11 cellular contexts compared by ENCODE assay signal in the genomic region with DNA sequence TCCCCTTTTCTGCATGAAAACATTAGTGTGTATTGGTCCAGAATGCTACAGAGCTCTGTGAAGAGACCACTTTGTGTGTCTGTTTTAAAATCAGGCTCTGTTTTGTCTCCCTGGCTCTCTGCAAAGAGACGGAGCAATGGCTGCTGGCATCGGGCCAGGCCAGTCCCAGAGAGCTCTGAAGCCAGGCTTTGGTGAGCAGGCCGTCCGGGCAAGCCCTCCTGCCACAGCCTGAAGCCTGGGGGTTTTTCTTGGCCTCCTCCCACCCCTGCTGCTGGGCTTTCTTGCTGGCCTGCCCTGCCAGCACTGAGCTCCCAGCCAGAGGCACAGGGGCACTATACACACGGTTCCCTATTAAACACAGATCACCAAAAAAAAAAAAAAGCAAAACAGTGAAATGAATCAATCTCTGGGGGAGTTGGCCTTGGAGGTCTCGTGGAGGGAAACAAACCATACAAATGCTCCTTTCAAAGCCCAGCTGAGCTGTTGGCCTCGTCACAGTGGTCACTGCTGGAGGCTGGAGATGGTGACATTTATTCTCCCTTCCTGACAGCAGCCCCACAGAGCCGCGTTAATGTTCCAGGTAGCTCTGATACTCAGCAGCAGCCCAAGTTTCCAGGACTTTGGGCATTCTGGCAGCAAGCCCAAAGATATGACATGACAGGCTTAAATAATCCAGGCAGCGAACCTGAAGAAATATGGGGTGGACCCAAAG.
DNase-seq lines count a peak whose midpoint lies in the region; ATAC-seq and TF ChIP-seq lines count a peak whose summit lies in the region.
"Had no signal": no experiment of that assay in that cellular context is flagged by ENCODE, and none has a peak within 500 bp of the region (broad histone marks: within the 10 kb centered on the region; RNA-seq: fewer than 3 reads in every experiment).

No MANE protein-coding gene starts in this region.

- no peaks in the 10 kb centered on the region for H3K9me3 ChIP-seq in A673 (ENCODE audit: low read depth, low read length, poor library complexity, severe bottlenecking)
- H3K9me3 ChIP-seq in muscle layer of colon (ENCODE audit: low read length), result no peaks in the 10 kb centered on the region
- H3K9me3 ChIP-seq in endodermal cell (ENCODE audit: control insufficient read depth, low read length), result no peaks in the 10 kb centered on the region
- H3K9me3 ChIP-seq: lower lobe of right lung had no signal

- no peak overlapping the region for H3K27ac ChIP-seq in A673 (ENCODE audit: low read depth, low read length, poor library complexity, severe bottlenecking)
- peak overlapping the region; percentile 19 for H3K27ac ChIP-seq in muscle layer of colon (ENCODE audit: low read depth, low read length)
- H3K27ac ChIP-seq in endodermal cell (ENCODE audit: low read depth, low read length), result no peak overlapping the region
- H3K27ac ChIP-seq: lower lobe of right lung had no signal

- H3K27me3 Mint-ChIP-seq in endodermal cell (ENCODE audit: insufficient read depth) (no peaks in the 10 kb centered on the region), WTC11 (ENCODE audit: low read depth) (no peaks in the 10 kb centered on the region)
- H3K27me3 Mint-ChIP-seq: activated naive CD8-positive, alpha-beta T cell; stimulated activated naive B cell treated with anti-CD40 and anti-IgM and Interleukin-4, amounts not matched to agents 10 μg/mL and 1 μg/mL and 100 μg/mL, for 72 hours had no signal

- TF ChIP-seq CTCF in A673 (conservative IDR thresholded peaks at IDR 0.05; ENCODE audit: low read depth, low read length) (no peak), endodermal cell (conservative IDR thresholded peaks at IDR 0.05) (no peak), WTC11 (IDR thresholded peaks at IDR 0.05) (no peak), omental fat pad (IDR thresholded peaks at IDR 0.05) (no peak)

- H3K4me1 ChIP-seq in A673 (ENCODE audit: insufficient read depth, low read length, poor library complexity, severe bottlenecking) (no peaks in the 10 kb centered on the region), muscle layer of colon (ENCODE audit: insufficient read depth, low read length) (peaks cover 28% of the 10 kb centered on the region), endodermal cell (ENCODE audit: control insufficient read depth, insufficient read depth, low read length) (no peaks in the 10 kb centered on the region)
- H3K4me1 ChIP-seq: lower lobe of right lung had no signal

- peak; percentile 22 for ATAC-seq in esophagus mucosa
- no peak for ATAC-seq in WTC11
- no peak for ATAC-seq in omental fat pad (ENCODE audit: low FRiP score)
- ATAC-seq: lower lobe of right lung; stimulated activated naive B cell treated with anti-CD40 and anti-IgM and Interleukin-4, amounts not matched to agents 10 μg/mL and 1 μg/mL and 100 μg/mL, for 72 hours had no signal

- no peak overlapping the region for H3K27ac Mint-ChIP-seq in endodermal cell
- no peak overlapping the region for H3K27ac Mint-ChIP-seq in WTC11
- H3K27ac Mint-ChIP-seq: activated naive CD8-positive, alpha-beta T cell; stimulated activated naive B cell treated with anti-CD40 and anti-IgM and Interleukin-4, amounts not matched to agents 10 μg/mL and 1 μg/mL and 100 μg/mL, for 72 hours had no signal

- CTCF ChIA-PET in A673 (lab: Charles Lee) (no interaction called here), WTC11 (lab: Charles Lee) (no interaction called here)

- no TSS peak for BruUV-seq in A673 (replicated peaks; lab: Mats Ljungman, UMichigan)

- WGBS in endodermal cell (ENCODE audit: insufficient coverage in 1 of 2, insufficient read length in 1 of 2), 2 experiments, result 74 to 87% methylated on average over 4 to 10 of the region's 10 CpGs

- DNase-seq in A673 (ENCODE audit: low spot score), result peak; percentile 12
- peak; percentile 9 to 87 for DNase-seq in NCI-H446 (lab: John Stamatoyannopoulos, UW)
- DNase-seq in endodermal cell, result no peak
- no peak for DNase-seq in WTC11 (ENCODE audit: low spot score)
- no peak for DNase-seq in omental fat pad (ENCODE audit: low spot score)
- no peak for DNase-seq in HCEC 1CT
- DNase-seq: lower lobe of right lung; stimulated activated naive B cell treated with anti-CD40 and anti-IgM and Interleukin-4, amounts not matched to agents 10 μg/mL and 1 μg/mL and 100 μg/mL, for 72 hours had no signal

- POLR2A ChIA-PET in A673 (lab: Charles Lee; ENCODE audit: low non-redundant PET) (no interaction called here), WTC11 (lab: Charles Lee) (no interaction called here)

- no peak overlapping the region for H3K4me3 ChIP-seq in A673 (ENCODE audit: low read depth, low read length, poor library complexity, severe bottlenecking)
- H3K4me3 ChIP-seq in muscle layer of colon (ENCODE audit: low read depth in 1 of 2, low read length in 2 of 2), result no peak overlapping the region
- no peak overlapping the region for H3K4me3 ChIP-seq in endodermal cell (ENCODE audit: low read length)
- H3K4me3 ChIP-seq: lower lobe of right lung had no signal

- H3K4me1 Mint-ChIP-seq in endodermal cell, result no peaks in the 10 kb centered on the region
- H3K4me1 Mint-ChIP-seq in WTC11, result no peaks in the 10 kb centered on the region
- H3K4me1 Mint-ChIP-seq: stimulated activated naive B cell treated with anti-CD40 and anti-IgM and Interleukin-4, amounts not matched to agents 10 μg/mL and 1 μg/mL and 100 μg/mL, for 72 hours had no signal

- intact Hi-C loops in A673 (cut with micrococcal nuclease; ENCODE audit: unreplicated experiment), result no loop called here

- H3K36me3 Mint-ChIP-seq in endodermal cell (ENCODE audit: low read depth) (no peaks in the 10 kb centered on the region), WTC11 (no peaks in the 10 kb centered on the region)
- H3K36me3 Mint-ChIP-seq: stimulated activated naive B cell treated with anti-CD40 and anti-IgM and Interleukin-4, amounts not matched to agents 10 μg/mL and 1 μg/mL and 100 μg/mL, for 72 hours had no signal

- H3K9ac ChIP-seq in muscle layer of colon (ENCODE audit: low read length) (no peak overlapping the region), endodermal cell (ENCODE audit: extremely low read depth, low read length, poor library complexity, severe bottlenecking) (no peak overlapping the region)

- H3K36me3 ChIP-seq in A673 (ENCODE audit: insufficient read depth, low read length, poor library complexity, severe bottlenecking) (no peaks in the 10 kb centered on the region), muscle layer of colon (ENCODE audit: insufficient read depth, low read length) (no peaks in the 10 kb centered on the region), endodermal cell (ENCODE audit: control insufficient read depth, insufficient read depth, low read length) (no peaks in the 10 kb centered on the region)
- H3K36me3 ChIP-seq: lower lobe of right lung had no signal

- no peaks in the 10 kb centered on the region for H3K27me3 ChIP-seq in A673 (replicated peaks; ENCODE audit: insufficient read depth, low read depth, low read length, poor library complexity)
- H3K27me3 ChIP-seq in muscle layer of colon (ENCODE audit: control insufficient read depth in 1 of 2, insufficient read depth in 2 of 2, low read length in 2 of 2), result no peaks in the 10 kb centered on the region
- H3K27me3 ChIP-seq in endodermal cell (ENCODE audit: control insufficient read depth, insufficient read depth, low read length, poor library complexity, severe bottlenecking), result no peaks in the 10 kb centered on the region

- H3K9me3 Mint-ChIP-seq in endodermal cell (no peaks in the 10 kb centered on the region), WTC11 (peaks cover 13% of the 10 kb centered on the region)

- H3K4me3 Mint-ChIP-seq in endodermal cell (no peak overlapping the region), WTC11 (no peak overlapping the region)
- H3K4me3 Mint-ChIP-seq: activated naive CD8-positive, alpha-beta T cell; stimulated activated naive B cell treated with anti-CD40 and anti-IgM and Interleukin-4, amounts not matched to agents 10 μg/mL and 1 μg/mL and 100 μg/mL, for 72 hours had no signal

TF ChIP-seq in WTC11, 78 proteins besides CTCF, POLR2A, EP300 and RAD21 (continues in another document):
- TF ChIP-seq ETV6 (CRISPR knock-in tag; IDR thresholded peaks at IDR 0.05) (no peak), SMAD4 (CRISPR knock-in tag; IDR thresholded peaks at IDR 0.05) (no peak)
- TF ChIP-seq, protein P1, sequence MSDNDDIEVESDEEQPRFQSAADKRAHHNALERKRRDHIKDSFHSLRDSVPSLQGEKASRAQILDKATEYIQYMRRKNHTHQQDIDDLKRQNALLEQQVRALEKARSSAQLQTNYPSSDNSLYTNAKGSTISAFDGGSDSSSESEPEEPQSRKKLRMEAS (CRISPR knock-in tag; IDR thresholded peaks at IDR 0.05), result no peak
- TF ChIP-seq, protein P2, sequence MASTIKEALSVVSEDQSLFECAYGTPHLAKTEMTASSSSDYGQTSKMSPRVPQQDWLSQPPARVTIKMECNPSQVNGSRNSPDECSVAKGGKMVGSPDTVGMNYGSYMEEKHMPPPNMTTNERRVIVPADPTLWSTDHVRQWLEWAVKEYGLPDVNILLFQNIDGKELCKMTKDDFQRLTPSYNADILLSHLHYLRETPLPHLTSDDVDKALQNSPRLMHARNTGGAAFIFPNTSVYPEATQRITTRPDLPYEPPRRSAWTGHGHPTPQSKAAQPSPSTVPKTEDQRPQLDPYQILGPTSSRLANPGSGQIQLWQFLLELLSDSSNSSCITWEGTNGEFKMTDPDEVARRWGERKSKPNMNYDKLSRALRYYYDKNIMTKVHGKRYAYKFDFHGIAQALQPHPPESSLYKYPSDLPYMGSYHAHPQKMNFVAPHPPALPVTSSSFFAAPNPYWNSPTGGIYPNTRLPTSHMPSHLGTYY (CRISPR knock-in tag; IDR thresholded peaks at IDR 0.05), result no peak
- TF ChIP-seq, protein P3, sequence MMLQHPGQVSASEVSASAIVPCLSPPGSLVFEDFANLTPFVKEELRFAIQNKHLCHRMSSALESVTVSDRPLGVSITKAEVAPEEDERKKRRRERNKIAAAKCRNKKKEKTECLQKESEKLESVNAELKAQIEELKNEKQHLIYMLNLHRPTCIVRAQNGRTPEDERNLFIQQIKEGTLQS (CRISPR knock-in tag; conservative IDR thresholded peaks at IDR 0.05), result no peak
- TF ChIP-seq, protein P4, sequence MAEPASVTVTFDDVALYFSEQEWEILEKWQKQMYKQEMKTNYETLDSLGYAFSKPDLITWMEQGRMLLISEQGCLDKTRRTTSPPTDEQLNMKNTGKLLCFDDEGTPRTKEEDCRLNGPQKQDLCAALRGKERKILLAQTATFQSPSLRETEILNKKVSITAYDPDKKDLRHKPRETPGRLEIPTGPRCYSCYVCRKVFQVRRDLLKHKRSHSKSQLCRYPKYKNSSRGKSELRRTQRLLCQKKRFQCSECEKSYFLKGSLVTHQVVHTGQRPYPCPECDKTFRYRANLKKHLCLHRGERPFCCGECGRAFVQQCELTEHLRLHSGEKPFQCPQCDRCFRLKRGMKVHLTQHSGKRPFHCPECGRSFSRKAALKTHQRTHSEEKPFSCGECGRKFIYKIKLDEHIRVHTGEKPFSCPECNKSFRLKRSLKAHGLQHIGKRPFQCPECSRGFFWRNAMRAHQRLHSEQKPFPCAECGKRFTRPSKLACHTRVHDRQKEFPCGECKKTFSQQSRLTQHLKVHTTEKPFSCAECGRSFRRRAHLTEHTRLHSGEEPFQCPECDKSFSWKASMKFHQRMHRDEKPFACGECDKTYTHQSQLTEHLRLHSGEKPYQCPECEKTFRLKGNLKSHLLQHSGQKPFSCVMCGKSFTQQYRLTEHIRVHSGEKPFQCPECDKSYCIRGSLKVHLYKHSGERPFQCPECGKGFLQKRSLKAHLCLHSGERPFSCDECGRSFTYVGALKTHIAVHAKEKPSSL (CRISPR knock-in tag; conservative IDR thresholded peaks at IDR 0.05), result no peak

Comparison
In these comparisons a context has a peak if more than half of its experiments do, and no peak if none do; other contexts are left out.
1. DNase-seq: peak in A673 (single experiment) and NCI-H446 (2 of 2); none in endodermal cell (single experiment), WTC11 (single experiment), omental fat pad (single experiment) and HCEC 1CT (single experiment).